ENCODE assay signal across 9 cellular contexts in genomic region chr2:12044857-12045256, GRCh38.
DNase-seq lines count a peak whose midpoint lies in the region; ATAC-seq and TF ChIP-seq lines count a peak whose summit lies in the region.
"Had no signal": no experiment of that assay in that cellular context is flagged by ENCODE, and none has a peak within 500 bp of the region (broad histone marks: within the 10 kb centered on the region; RNA-seq: fewer than 3 reads in every experiment).

No MANE protein-coding gene starts in this region.

- H3K27me3 ChIP-seq in CD8-positive, alpha-beta T cell (ENCODE audit: insufficient read depth, low read length), result no peaks in the 10 kb centered on the region
- H3K27me3 ChIP-seq in smooth muscle cell (ENCODE audit: low read depth) (no peaks in the 10 kb centered on the region), mammary epithelial cell (ENCODE audit: insufficient read depth, low read length) (no peaks in the 10 kb centered on the region)
- H3K27me3 ChIP-seq: cardiac muscle cell had no signal

- peak overlapping the region; percentile 1 for H3K4me3 ChIP-seq in CD8-positive, alpha-beta T cell (ENCODE audit: low read depth, low read length)
- H3K4me3 ChIP-seq in smooth muscle cell (no peak overlapping the region), mammary epithelial cell (replicated peaks in 1 of 3; ENCODE audit: insufficient read depth in 1 of 3, low read depth in 2 of 3, low read length in 3 of 3) (no peak overlapping the region)
- H3K4me3 ChIP-seq: cardiac muscle cell had no signal

- in situ Hi-C loops in mammary epithelial cell (cut with MboI; ENCODE audit: low sequenced_read_pairs in 2 of 2), result no loop called here

- H3K36me3 ChIP-seq in CD8-positive, alpha-beta T cell (ENCODE audit: insufficient read depth, low read length), result no peaks in the 10 kb centered on the region
- no peaks in the 10 kb centered on the region for H3K36me3 ChIP-seq in smooth muscle cell (ENCODE audit: low read depth)
- H3K36me3 ChIP-seq in mammary epithelial cell (ENCODE audit: insufficient read depth, low read length), result no peaks in the 10 kb centered on the region
- H3K36me3 ChIP-seq: cardiac muscle cell had no signal

- no peaks in the 10 kb centered on the region for H3K9me3 Mint-ChIP-seq in CD8-positive, alpha-beta T cell
- H3K9me3 Mint-ChIP-seq in T-helper 2 cell treated with Interferon-gamma antibody and Interleukin-4, amounts not matched to agents 5 μg/mL and 100 μg/mL, for 36 hours, result no peaks in the 10 kb centered on the region
- H3K9me3 Mint-ChIP-seq in nephron progenitor cell, result no peaks in the 10 kb centered on the region

- TF ChIP-seq CTCF in CD8-positive, alpha-beta T cell (IDR thresholded peaks at IDR 0.05), result no peak
- TF ChIP-seq CTCF in smooth muscle cell (IDR thresholded peaks at IDR 0.05; ENCODE audit: borderline replicate concordance, insufficient read depth, poor library complexity, severe bottlenecking) (no peak), nephron progenitor cell (IDR thresholded peaks at IDR 0.05) (no peak), mammary epithelial cell (conservative IDR thresholded peaks at IDR 0.05 in 1 of 2, IDR thresholded peaks at IDR 0.05 in 1 of 2; ENCODE audit: extremely low read depth in 1 of 2, insufficient read depth in 1 of 2, low read depth in 1 of 2, low read length in 2 of 2) (no peak)

- H3K9ac ChIP-seq in smooth muscle cell (ENCODE audit: low read depth), result no peak overlapping the region
- no peak overlapping the region for H3K9ac ChIP-seq in mammary epithelial cell (ENCODE audit: insufficient read depth, low read length)

- 93% methylated on average over 8 of the region's 8 CpGs for WGBS in smooth muscle cell (ENCODE audit: low lambda C conversion rate)
- 76% methylated on average over 8 of the region's 8 CpGs for WGBS in mammary epithelial cell (ENCODE audit: low coverage, missing lambda C conversion rate)

- H3K4me2 ChIP-seq in smooth muscle cell, result no peak overlapping the region
- H3K4me2 ChIP-seq in mammary epithelial cell (ENCODE audit: insufficient read depth, low read depth, low read length), result no peak overlapping the region

- H2AFZ ChIP-seq in smooth muscle cell (ENCODE audit: low read depth) (no peak overlapping the region), mammary epithelial cell (ENCODE audit: low read depth, low read length) (no peak overlapping the region)

- intact Hi-C loops in CD8-positive, alpha-beta T cell (cut with DNase I, micrococcal nuclease), result loop anchor here in 1 of 2 experiments (10.0 kb wide), 2 partner anchors 370 to 670 kb away; partner anchors contain the start of gene TRIB2
- intact Hi-C loops in mammary epithelial cell (cut with micrococcal nuclease), result loop anchor here (5.0 kb wide), 1 partner anchor 183 kb away; no protein-coding TSS in a partner anchor

- no peaks in the 10 kb centered on the region for H3K27me3 Mint-ChIP-seq in CD8-positive, alpha-beta T cell (ENCODE audit: low read depth)
- peaks cover 26% of the 10 kb centered on the region for H3K27me3 Mint-ChIP-seq in T-helper 2 cell treated with Interferon-gamma antibody and Interleukin-4, amounts not matched to agents 5 μg/mL and 100 μg/mL, for 36 hours (ENCODE audit: low read depth)
- H3K27me3 Mint-ChIP-seq in nephron progenitor cell (ENCODE audit: low read depth, poor library complexity), result no peaks in the 10 kb centered on the region

- no peaks in the 10 kb centered on the region for H3F3A ChIP-seq in smooth muscle cell (ENCODE audit: low read depth)

- peaks cover 67% of the 10 kb centered on the region for H3K4me1 Mint-ChIP-seq in CD8-positive, alpha-beta T cell (ENCODE audit: low read depth)
- peaks cover 13% of the 10 kb centered on the region for H3K4me1 Mint-ChIP-seq in T-helper 2 cell treated with Interferon-gamma antibody and Interleukin-4, amounts not matched to agents 5 μg/mL and 100 μg/mL, for 36 hours (ENCODE audit: low read depth)
- no peaks in the 10 kb centered on the region for H3K4me1 Mint-ChIP-seq in nephron progenitor cell

- H3K79me2 ChIP-seq in smooth muscle cell (ENCODE audit: low read depth) (no peaks in the 10 kb centered on the region), mammary epithelial cell (ENCODE audit: insufficient read depth, low read length) (no peaks in the 10 kb centered on the region)

- peak overlapping the region; percentile 49 for H3K4me3 Mint-ChIP-seq in CD8-positive, alpha-beta T cell
- H3K4me3 Mint-ChIP-seq in T-helper 2 cell treated with Interferon-gamma antibody and Interleukin-4, amounts not matched to agents 5 μg/mL and 100 μg/mL, for 36 hours, result no peak overlapping the region
- H3K4me3 Mint-ChIP-seq in nephron progenitor cell, result no peak overlapping the region

- dilution Hi-C loops in mammary epithelial cell (cut with HindIII; ENCODE audit: low sequenced_read_pairs), result no loop called here

- H3K4me1 ChIP-seq in CD8-positive, alpha-beta T cell (ENCODE audit: insufficient read depth, low read length), result peaks cover 50% of the 10 kb centered on the region
- H3K4me1 ChIP-seq in smooth muscle cell (ENCODE audit: low read depth) (no peaks in the 10 kb centered on the region), mammary epithelial cell (ENCODE audit: insufficient read depth, low read length) (peaks cover 10% of the 10 kb centered on the region)

- H4K20me1 ChIP-seq in smooth muscle cell (ENCODE audit: low read depth) (no peaks in the 10 kb centered on the region), mammary epithelial cell (ENCODE audit: insufficient read depth, low read length) (no peaks in the 10 kb centered on the region)

- CTCF ChIA-PET in CD8-positive, alpha-beta T cell (lab: Charles Lee), result interaction anchor here (0.6 to 1.8 kb wide), 14 partner anchors 9 to 673 kb away, joined by 3 to 10 read pairs (median 3); no protein-coding TSS in a partner anchor
- CTCF ChIA-PET in mammary epithelial cell (lab: Charles Lee; ENCODE audit: low non-redundant PET), result no interaction called here

- no peaks in the 10 kb centered on the region for H3K36me3 Mint-ChIP-seq in CD8-positive, alpha-beta T cell
- no peaks in the 10 kb centered on the region for H3K36me3 Mint-ChIP-seq in T-helper 2 cell treated with Interferon-gamma antibody and Interleukin-4, amounts not matched to agents 5 μg/mL and 100 μg/mL, for 36 hours (ENCODE audit: low read depth)
- H3K36me3 Mint-ChIP-seq in nephron progenitor cell (ENCODE audit: low read depth), result no peaks in the 10 kb centered on the region

- BruUV-seq in mammary epithelial cell (replicated peaks; lab: Mats Ljungman, UMichigan), result no TSS peak

- peak overlapping the region; percentile 75 for H3K27ac Mint-ChIP-seq in CD8-positive, alpha-beta T cell
- H3K27ac Mint-ChIP-seq in T-helper 2 cell treated with Interferon-gamma antibody and Interleukin-4, amounts not matched to agents 5 μg/mL and 100 μg/mL, for 36 hours, result peak overlapping the region; percentile 17
- no peak overlapping the region for H3K27ac Mint-ChIP-seq in nephron progenitor cell

- peak in 5 of 7 experiments; percentile 33 to 81 (median 51) for DNase-seq in CD8-positive, alpha-beta T cell
- no peak for DNase-seq in T-helper 2 cell treated with Interferon-gamma antibody and Interleukin-4, amounts not matched to agents 5 μg/mL and 100 μg/mL, for 36 hours (ENCODE audit: low spot score)
- no peak for DNase-seq in smooth muscle cell (lab: John Stamatoyannopoulos, UW; ENCODE audit: unreplicated experiment)
- no peak for DNase-seq in nephron progenitor cell
- no peak for DNase-seq in mammary epithelial cell
- DNase-seq in RKO (ENCODE audit: low spot score), result no peak

- ATAC-seq in CD8-positive, alpha-beta T cell, result peak; percentile 92
- ATAC-seq in GM19025 (IDR thresholded peaks at IDR 0.05; ENCODE audit: low read depth, unreplicated experiment) (peak; percentile 45), HG02981 (IDR thresholded peaks at IDR 0.05; ENCODE audit: unreplicated experiment) (peak; percentile 65)

- no peaks in the 10 kb centered on the region for H3K9me3 ChIP-seq in CD8-positive, alpha-beta T cell (ENCODE audit: low read length)
- H3K9me3 ChIP-seq in smooth muscle cell (replicated peaks; ENCODE audit: low read depth) (no peaks in the 10 kb centered on the region), mammary epithelial cell (replicated peaks; ENCODE audit: insufficient read depth, low read length) (peaks cover 4% of the 10 kb centered on the region)

- POLR2A ChIA-PET in CD8-positive, alpha-beta T cell (lab: Charles Lee), result interaction anchor here (0.9 to 3.9 kb wide), 10 partner anchors 10 to 676 kb away, joined by 3 to 26 read pairs (median 4); partner anchors contain the start of gene TRIB2

- no peak overlapping the region for H3K27ac ChIP-seq in CD8-positive, alpha-beta T cell (ENCODE audit: low read depth, low read length)
- H3K27ac ChIP-seq in smooth muscle cell (ENCODE audit: low read depth), result no peak overlapping the region
- H3K27ac ChIP-seq in mammary epithelial cell (ENCODE audit: insufficient read depth, low read depth, low read length), result no peak overlapping the region
- H3K27ac ChIP-seq: cardiac muscle cell had no signal

Comparison
In these comparisons a context has a peak if more than half of its experiments do, and no peak if none do; other contexts are left out.
1. DNase-seq: peak in CD8-positive, alpha-beta T cell (5 of 7); none in T-helper 2 cell treated with Interferon-gamma antibody and Interleukin-4, amounts not matched to agents 5 μg/mL and 100 μg/mL, for 36 hours (single experiment), smooth muscle cell (single experiment), nephron progenitor cell (single experiment), mammary epithelial cell (single experiment) and RKO (single experiment).
2. Peak in every context shown above with its lines, with median percentiles within 50 percentile points of each other: ATAC-seq.